In genomic region chr20:51334609-51335008, GRCh38 we compare ENCODE assay signal across 2 cellular contexts.
TF ChIP-seq lines count a peak whose summit lies in the region.

No MANE protein-coding gene starts in this region.

TF ChIP-seq in A549, 52 proteins besides CTCF, POLR2A, EP300 and RAD21:
- TF ChIP-seq JUN (IDR thresholded peaks at IDR 0.05) (no peak), FOSL2 (IDR thresholded peaks at IDR 0.05) (no peak), FOSL2 (CRISPR knock-in tag; IDR thresholded peaks at IDR 0.05) (no peak), ZNF302 (CRISPR knock-in tag; IDR thresholded peaks at IDR 0.05) (no peak), FOXS1 (CRISPR knock-in tag; IDR thresholded peaks at IDR 0.05) (no peak), E2F6 (IDR thresholded peaks at IDR 0.05; ENCODE audit: borderline replicate concordance, low read depth) (no peak), BCL3 (IDR thresholded peaks at IDR 0.05) (no peak), HEYL (CRISPR knock-in tag; IDR thresholded peaks at IDR 0.05) (no peak), SREBF2 (IDR thresholded peaks at IDR 0.05) (no peak), CBX8 (IDR thresholded peaks at IDR 0.05) (no peak), RCOR1 (IDR thresholded peaks at IDR 0.05; ENCODE audit: low read depth, low read length) (no peak), JUNB (IDR thresholded peaks at IDR 0.05) (no peak), HOXB5 (CRISPR knock-in tag; IDR thresholded peaks at IDR 0.05) (no peak), ESRRA (IDR thresholded peaks at IDR 0.05; ENCODE audit: borderline replicate concordance, low read length) (no peak), MAZ (IDR thresholded peaks at IDR 0.05; ENCODE audit: borderline replicate concordance, low read depth, low read length) (no peak), HDAC2 (IDR thresholded peaks at IDR 0.05) (no peak), HOXB13 (CRISPR knock-in tag; IDR thresholded peaks at IDR 0.05; ENCODE audit: low read depth) (no peak), KDM5A (IDR thresholded peaks at IDR 0.05) (no peak)

TF ChIP-seq in IMR-90, 13 proteins besides CTCF, POLR2A, EP300 and RAD21:
- TF ChIP-seq MAZ (IDR thresholded peaks at IDR 0.05; ENCODE audit: borderline replicate concordance, low read depth, low read length) (no peak), BHLHE40 (IDR thresholded peaks at IDR 0.05; ENCODE audit: low read depth, low read length) (no peak), ELK1 (IDR thresholded peaks at IDR 0.05; ENCODE audit: borderline replicate concordance, low read depth, low read length) (no peak), FOS (IDR thresholded peaks at IDR 0.05; ENCODE audit: low read depth, low read length) (no peak)
TF ChIP-seq in IMR-90: peak in this region for 0.
